ENCODE assay signal across 24 cellular contexts in genomic region chr5:179307006-179307800, GRCh38. TPM values are rescaled to one million over a fixed set of nuclear protein-coding genes. Genes with fewer than 3 reads are reported as not detected.
DNase-seq lines count a peak whose midpoint lies in the region; ATAC-seq and TF ChIP-seq lines count a peak whose summit lies in the region.
"Had no signal": no experiment of that assay in that cellular context is flagged by ENCODE, and none has a peak within 500 bp of the region (broad histone marks: within the 10 kb centered on the region; RNA-seq: fewer than 3 reads in every experiment).

No MANE protein-coding gene starts in this region.

- H3K27ac Mint-ChIP-seq in MCF 10A (ENCODE audit: low read depth, unreplicated experiment): peak overlapping the region; percentile 82
- no peak overlapping the region for H3K27ac Mint-ChIP-seq in stimulated activated effector memory CD8-positive, alpha-beta T cell treated with anti-CD3 and anti-CD28 coated beads, Interleukin-12 subunit alpha, Interleukin-12 subunit beta, amount 100 ng/mL, for 72 hours
- H3K27ac Mint-ChIP-seq: activated CD4-positive, alpha-beta memory T cell treated with anti-CD3 and anti-CD28 coated beads, Interleukin-2, amount 10 ng/mL, durations not matched to agents 7 days and 5 days; nephron progenitor cell had no signal

- H3K27me3 Mint-ChIP-seq in MCF 10A (ENCODE audit: insufficient read depth, unreplicated experiment): no peaks in the 10 kb centered on the region

- peaks cover 33% of the 10 kb centered on the region for H3K4me1 Mint-ChIP-seq in MCF 10A (ENCODE audit: insufficient read depth, unreplicated experiment)
- no peaks in the 10 kb centered on the region for H3K4me1 Mint-ChIP-seq in stimulated activated effector memory CD8-positive, alpha-beta T cell treated with anti-CD3 and anti-CD28 coated beads, Interleukin-12 subunit alpha, Interleukin-12 subunit beta, amount 100 ng/mL, for 72 hours
- H3K4me1 Mint-ChIP-seq: activated CD4-positive, alpha-beta memory T cell treated with anti-CD3 and anti-CD28 coated beads, Interleukin-2, amount 10 ng/mL, durations not matched to agents 7 days and 5 days had no signal

- 61% methylated on average over 14 of the region's 29 CpGs for WGBS in mammary epithelial cell (ENCODE audit: low coverage, missing lambda C conversion rate)

- dilution Hi-C loops in mammary epithelial cell (cut with HindIII; ENCODE audit: low sequenced_read_pairs): no loop called here

- TF ChIP-seq CTCF in MCF 10A (IDR thresholded peaks at IDR 0.05; ENCODE audit: unreplicated experiment): no peak
- TF ChIP-seq CTCF in mammary epithelial cell (conservative IDR thresholded peaks at IDR 0.05 in 1 of 2, IDR thresholded peaks at IDR 0.05 in 1 of 2; ENCODE audit: extremely low read depth in 1 of 2, insufficient read depth in 1 of 2, low read depth in 1 of 2, low read length in 2 of 2): no peak
- no peak for TF ChIP-seq CTCF in Panc1 (IDR thresholded peaks at IDR 0.05)
- TF ChIP-seq CTCF in lower lobe of right lung (IDR thresholded peaks at IDR 0.05): no peak

- peak; percentile 14; the same call in 1 of the 2 replicates for ATAC-seq in Panc1
- peak in 1 of 2 donors; percentile 34 for ATAC-seq in lower lobe of right lung
- ATAC-seq in stimulated activated effector memory CD8-positive, alpha-beta T cell treated with anti-CD3 and anti-CD28 coated beads, Interleukin-12 subunit alpha, Interleukin-12 subunit beta, amount 100 ng/mL, for 72 hours: peak; percentile 3
- no peak for ATAC-seq in HG02610 (IDR thresholded peaks at IDR 0.05; ENCODE audit: unreplicated experiment)
- ATAC-seq in HG03108 (IDR thresholded peaks at IDR 0.05; ENCODE audit: unreplicated experiment): no peak
- ATAC-seq: SK-N-SH treated with all-trans-retinoic acid at 6 μM for 48 hours had no signal

- no peak for DNase-seq in MCF 10A (ENCODE audit: unreplicated experiment)
- no peak for DNase-seq in mammary epithelial cell
- no peak for DNase-seq in Panc1 (ENCODE audit: low read depth, low spot score)
- DNase-seq in lower lobe of right lung: peak; percentile 40
- no peak for DNase-seq in stimulated activated effector memory CD8-positive, alpha-beta T cell treated with anti-CD3 and anti-CD28 coated beads, Interleukin-12 subunit alpha, Interleukin-12 subunit beta, amount 100 ng/mL, for 72 hours (ENCODE audit: low spot score in 2 of 2)
- DNase-seq in activated gamma-delta T cell (lab: John Stamatoyannopoulos, UW): no peak
- DNase-seq: 8988T; activated CD4-positive, alpha-beta memory T cell treated with anti-CD3 and anti-CD28 coated beads, Interleukin-2, amount 10 ng/mL, durations not matched to agents 7 days and 5 days; activated CD4-positive, CD25-positive, alpha-beta regulatory T cell; activated naive CD4-positive, alpha-beta T cell treated with Interleukin-2 at 50 U/mL for 16 hours; amygdala; central memory CD4-positive, alpha-beta T cell; KG1; NCI-H1930; NCI-H226; nephron progenitor cell; PC-9; stimulated activated CD4-positive, alpha-beta T cell treated with anti-CD3 and anti-CD28 coated beads, Interleukin-12 subunit alpha, Interleukin-12 subunit beta, amount 100 ng/mL, for 4 hours had no signal

- H3K9me3 ChIP-seq in mammary epithelial cell (replicated peaks; ENCODE audit: insufficient read depth, low read length) (peaks cover 42% of the 10 kb centered on the region), Panc1 (ENCODE audit: control insufficient read depth, insufficient read depth, low read depth, low read length) (no peaks in the 10 kb centered on the region), lower lobe of right lung (no peaks in the 10 kb centered on the region)

- CTCF ChIA-PET in MCF 10A (lab: Yijun Ruan, JAX) (no interaction called here), mammary epithelial cell (lab: Charles Lee; ENCODE audit: low non-redundant PET) (no interaction called here), Panc1 (lab: Charles Lee) (no interaction called here)

- no peak overlapping the region for H3K4me3 Mint-ChIP-seq in MCF 10A (ENCODE audit: unreplicated experiment)
- H3K4me3 Mint-ChIP-seq in stimulated activated effector memory CD8-positive, alpha-beta T cell treated with anti-CD3 and anti-CD28 coated beads, Interleukin-12 subunit alpha, Interleukin-12 subunit beta, amount 100 ng/mL, for 72 hours: no peak overlapping the region
- H3K4me3 Mint-ChIP-seq: activated CD4-positive, alpha-beta memory T cell treated with anti-CD3 and anti-CD28 coated beads, Interleukin-2, amount 10 ng/mL, durations not matched to agents 7 days and 5 days; nephron progenitor cell had no signal

- no peak overlapping the region for H2AFZ ChIP-seq in mammary epithelial cell (ENCODE audit: low read depth, low read length)
- H2AFZ ChIP-seq: PC-9 had no signal

- H3K4me1 ChIP-seq in mammary epithelial cell (ENCODE audit: insufficient read depth, low read length): no peaks in the 10 kb centered on the region
- no peaks in the 10 kb centered on the region for H3K4me1 ChIP-seq in Panc1 (ENCODE audit: control insufficient read depth, insufficient read depth, low read length)
- H3K4me1 ChIP-seq in lower lobe of right lung: no peaks in the 10 kb centered on the region
- H3K4me1 ChIP-seq: gastroesophageal sphincter, uterus had no signal

- H3K4me2 ChIP-seq in mammary epithelial cell (ENCODE audit: insufficient read depth, low read depth, low read length): no peak overlapping the region
- H3K4me2 ChIP-seq: PC-9 had no signal

- POLR2A ChIA-PET in MCF 10A (lab: Yijun Ruan, JAX): no interaction called here
- POLR2A ChIA-PET in Panc1 (lab: Charles Lee): no interaction called here

- H3K79me2 ChIP-seq in mammary epithelial cell (ENCODE audit: insufficient read depth, low read length): no peaks in the 10 kb centered on the region

- H3K4me3 ChIP-seq in mammary epithelial cell (replicated peaks in 1 of 3; ENCODE audit: insufficient read depth in 1 of 3, low read depth in 2 of 3, low read length in 3 of 3) (no peak overlapping the region), Panc1 (ENCODE audit: low read depth in 2 of 2, low read length in 2 of 2) (no peak overlapping the region), lower lobe of right lung (no peak overlapping the region)
- H3K4me3 ChIP-seq: gastroesophageal sphincter, PC-9, uterus had no signal

- H3K36me3 ChIP-seq in mammary epithelial cell (ENCODE audit: insufficient read depth, low read length): no peaks in the 10 kb centered on the region
- H3K36me3 ChIP-seq in Panc1 (ENCODE audit: control insufficient read depth, insufficient read depth, low read length): no peaks in the 10 kb centered on the region
- no peaks in the 10 kb centered on the region for H3K36me3 ChIP-seq in lower lobe of right lung
- H3K36me3 ChIP-seq: gastroesophageal sphincter, uterus had no signal

- peaks cover 6% of the 10 kb centered on the region for H3K36me3 Mint-ChIP-seq in MCF 10A (ENCODE audit: insufficient read depth, unreplicated experiment)
- H3K36me3 Mint-ChIP-seq in stimulated activated effector memory CD8-positive, alpha-beta T cell treated with anti-CD3 and anti-CD28 coated beads, Interleukin-12 subunit alpha, Interleukin-12 subunit beta, amount 100 ng/mL, for 72 hours: no peaks in the 10 kb centered on the region

- H3K9ac ChIP-seq in mammary epithelial cell (ENCODE audit: insufficient read depth, low read length): no peak overlapping the region

- intact Hi-C loops in MCF 10A (cut with micrococcal nuclease) (no loop called here), mammary epithelial cell (cut with micrococcal nuclease) (no loop called here), Panc1 (cut with micrococcal nuclease; ENCODE audit: unreplicated experiment) (no loop called here), lower lobe of right lung (cut with DNase I) (no loop called here)

- no TSS peak for BruUV-seq in MCF 10A (replicated peaks; lab: Mats Ljungman, UMichigan)
- no TSS peak for BruUV-seq in mammary epithelial cell (replicated peaks; lab: Mats Ljungman, UMichigan)
- BruUV-seq in Panc1 (replicated peaks; lab: Mats Ljungman, UMichigan): no TSS peak

- H3K9me3 Mint-ChIP-seq in MCF 10A (ENCODE audit: unreplicated experiment): peaks cover 18% of the 10 kb centered on the region
- H3K9me3 Mint-ChIP-seq in stimulated activated effector memory CD8-positive, alpha-beta T cell treated with anti-CD3 and anti-CD28 coated beads, Interleukin-12 subunit alpha, Interleukin-12 subunit beta, amount 100 ng/mL, for 72 hours: peaks cover 10% of the 10 kb centered on the region

- no peaks in the 10 kb centered on the region for H4K20me1 ChIP-seq in mammary epithelial cell (ENCODE audit: insufficient read depth, low read length)

- in situ Hi-C loops in mammary epithelial cell (cut with MboI; ENCODE audit: low sequenced_read_pairs in 2 of 2): no loop called here
- in situ Hi-C loops in Panc1 (cut with HindIII; ENCODE audit: low pct_unique_long_range_greater_than_20kb, low sequenced_read_pairs): no loop called here

- H3K27me3 ChIP-seq in mammary epithelial cell (ENCODE audit: insufficient read depth, low read length) (no peaks in the 10 kb centered on the region), Panc1 (ENCODE audit: control insufficient read depth, insufficient read depth, low read length) (peaks cover 6% of the 10 kb centered on the region), lower lobe of right lung (ENCODE audit: low read depth) (no peaks in the 10 kb centered on the region)
- H3K27me3 ChIP-seq: gastroesophageal sphincter, uterus had no signal

- H3K27ac ChIP-seq in mammary epithelial cell (ENCODE audit: insufficient read depth, low read depth, low read length) (no peak overlapping the region), Panc1 (ENCODE audit: low read length) (no peak overlapping the region), lower lobe of right lung (no peak overlapping the region)
- H3K27ac ChIP-seq: gastroesophageal sphincter, PC-9, uterus had no signal

RNA-seq across cellular contexts. Expression of gene ADAMTS2, which starts 38.1 kb away (rescaled TPM):
- total RNA-seq in MCF 10A (2022) (0.17 TPM in 1 of 2 replicates, not detected in the other), mammary epithelial cell (under 1 TPM in 1 of 2 donors, not detected in 1; 0.33 TPM), Panc1 (2021; ENCODE audit: unreplicated experiment) (0.13 TPM), lower lobe of right lung (13.0 TPM)
- polyA plus RNA-seq in mammary epithelial cell: 0.01 TPM
- not detected for polyA minus RNA-seq in mammary epithelial cell
- polyA plus RNA-seq in Panc1 (2012; ENCODE audit: insufficient read length): 0.10 TPM
- total RNA-seq: activated CD4-positive, alpha-beta memory T cell treated with anti-CD3 and anti-CD28 coated beads, Interleukin-2, amount 10 ng/mL, durations not matched to agents 7 days and 5 days; PC-9; pulmonary artery endothelial cell had no signal

Comparison
In these comparisons a context has a peak if more than half of its experiments do, and no peak if none do; other contexts are left out.
1. ATAC-seq: peak in Panc1 (single experiment) and stimulated activated effector memory CD8-positive, alpha-beta T cell treated with anti-CD3 and anti-CD28 coated beads, Interleukin-12 subunit alpha, Interleukin-12 subunit beta, amount 100 ng/mL, for 72 hours (single experiment); none in HG02610 (single experiment) and HG03108 (single experiment).
2. RNA of gene ADAMTS2, which starts 38.1 kb away (total RNA-seq): 13.0 TPM in lower lobe of right lung (single experiment); 0.33 TPM in mammary epithelial cell, 0.13 TPM in Panc1 (single experiment) and 0.17 TPM in MCF 10A; every median in the first group is over 10 times any median in the second.